Comparison of ENCODE assay signal across 11 cellular contexts in the genomic region with DNA sequence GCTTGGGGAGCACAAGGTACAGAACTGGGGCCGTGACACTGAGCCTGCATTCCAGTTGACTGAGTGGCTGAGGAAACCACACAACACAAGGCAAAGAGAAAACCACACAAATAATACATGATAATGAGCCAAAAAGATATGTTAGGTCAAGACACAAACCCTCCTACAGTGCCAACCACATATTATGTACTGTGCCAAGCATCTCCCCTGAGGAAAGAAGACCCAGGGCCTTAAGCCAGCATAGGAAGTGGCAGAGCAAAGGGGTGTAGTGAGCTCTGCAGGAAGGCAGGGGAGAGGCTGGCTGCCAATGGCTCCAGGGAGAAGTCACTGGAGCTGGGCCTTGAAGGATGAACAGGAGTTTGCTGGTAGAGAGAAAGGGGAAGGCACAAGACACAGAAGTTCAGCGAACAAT. TPM values are rescaled to one million over a fixed set of nuclear protein-coding genes. Genes with fewer than 3 reads are reported as not detected.
DNase-seq lines count a peak whose midpoint lies in the region; ATAC-seq and TF ChIP-seq lines count a peak whose summit lies in the region.
"Had no signal": no experiment of that assay in that cellular context is flagged by ENCODE, and none has a peak within 500 bp of the region (broad histone marks: within the 10 kb centered on the region; RNA-seq: fewer than 3 reads in every experiment).

No MANE protein-coding gene starts in this region.

- peaks cover 9% of the 10 kb centered on the region; the same call in 1 of the 2 replicates for H3K79me2 ChIP-seq in SK-N-SH (ENCODE audit: insufficient read depth)

- CTCF ChIA-PET in activated CD8-positive, alpha-beta memory T cell treated with anti-CD3 and anti-CD28 coated beads, Interleukin-2, amount 10 ng/mL, durations not matched to agents 7 days and 5 days (lab: Charles Lee): interaction anchor here (0.9 to 3.4 kb wide), 9 partner anchors 8 to 271 kb away, joined by 3 to 11 read pairs (median 3); no protein-coding TSS in a partner anchor
- CTCF ChIA-PET in SK-N-SH (lab: Yijun Ruan, JAX): no interaction called here

- no peak overlapping the region for H2AFZ ChIP-seq in SK-N-SH (ENCODE audit: low read depth)

- no peaks in the 10 kb centered on the region for H3K27me3 Mint-ChIP-seq in activated CD8-positive, alpha-beta memory T cell treated with anti-CD3 and anti-CD28 coated beads, Interleukin-2, amount 10 ng/mL, durations not matched to agents 7 days and 5 days
- H3K27me3 Mint-ChIP-seq in stimulated activated naive CD8-positive, alpha-beta T cell treated with anti-CD3 and anti-CD28 coated beads, Interleukin-15, amount 100 ng/mL, for 72 hours: no peaks in the 10 kb centered on the region
- H3K27me3 Mint-ChIP-seq: B cell had no signal

- peaks cover 5% of the 10 kb centered on the region for H3F3A ChIP-seq in SK-N-SH (replicated peaks; ENCODE audit: insufficient read depth)

- H3K36me3 Mint-ChIP-seq in activated CD8-positive, alpha-beta memory T cell treated with anti-CD3 and anti-CD28 coated beads, Interleukin-2, amount 10 ng/mL, durations not matched to agents 7 days and 5 days: no peaks in the 10 kb centered on the region

- no peaks in the 10 kb centered on the region for H3K9me2 ChIP-seq in SK-N-SH

- H4K20me1 ChIP-seq in SK-N-SH (ENCODE audit: insufficient read depth): peaks cover 3% of the 10 kb centered on the region; the same call in 1 of the 2 replicates

- no peaks in the 10 kb centered on the region for H3K27me3 ChIP-seq in SK-N-SH (ENCODE audit: insufficient read depth)
- H3K27me3 ChIP-seq in heart right ventricle: no peaks in the 10 kb centered on the region

- no peak overlapping the region for H3K4me3 ChIP-seq in SK-N-SH (ENCODE audit: low read depth in 2 of 2, low read length in 1 of 2)
- H3K4me3 ChIP-seq in heart right ventricle: no peak overlapping the region

- H3K4me1 ChIP-seq in SK-N-SH (ENCODE audit: control insufficient read depth in 1 of 2, insufficient read depth in 2 of 2, low read depth in 1 of 2, low read length in 1 of 2) (peaks cover 4 to 5% of the 10 kb centered on the region in 2 experiments; a peak in 1 of 4 replicates), heart right ventricle (peaks cover 7 to 69% (median 46%) of the 10 kb centered on the region in 9 donors)

- peak overlapping the region; percentile 87 for H3K27ac Mint-ChIP-seq in activated CD8-positive, alpha-beta memory T cell treated with anti-CD3 and anti-CD28 coated beads, Interleukin-2, amount 10 ng/mL, durations not matched to agents 7 days and 5 days
- H3K27ac Mint-ChIP-seq in stimulated activated naive CD8-positive, alpha-beta T cell treated with anti-CD3 and anti-CD28 coated beads, Interleukin-15, amount 100 ng/mL, for 72 hours: peak overlapping the region; percentile 22 to 76
- H3K27ac Mint-ChIP-seq: B cell had no signal

- H3K4me2 ChIP-seq in SK-N-SH: peak overlapping the region; percentile 31; the same call in 1 of the 2 replicates
- H3K4me2 ChIP-seq: KMS-11 had no signal

- no peaks in the 10 kb centered on the region for H3K9me3 Mint-ChIP-seq in activated CD8-positive, alpha-beta memory T cell treated with anti-CD3 and anti-CD28 coated beads, Interleukin-2, amount 10 ng/mL, durations not matched to agents 7 days and 5 days (ENCODE audit: low read depth)
- H3K9me3 Mint-ChIP-seq in stimulated activated naive CD8-positive, alpha-beta T cell treated with anti-CD3 and anti-CD28 coated beads, Interleukin-15, amount 100 ng/mL, for 72 hours: no peaks in the 10 kb centered on the region
- H3K9me3 Mint-ChIP-seq: activated T-cell treated with anti-CD3 and anti-CD28 coated beads, Interleukin-2, amount 50 U/mL, for 4 hours had no signal

- POLR2A ChIA-PET in SK-N-SH (lab: Yijun Ruan, JAX): no interaction called here

- peaks cover 26% of the 10 kb centered on the region for H3K4me1 Mint-ChIP-seq in activated CD8-positive, alpha-beta memory T cell treated with anti-CD3 and anti-CD28 coated beads, Interleukin-2, amount 10 ng/mL, durations not matched to agents 7 days and 5 days
- H3K4me1 Mint-ChIP-seq in stimulated activated naive CD8-positive, alpha-beta T cell treated with anti-CD3 and anti-CD28 coated beads, Interleukin-15, amount 100 ng/mL, for 72 hours: peaks cover 36% of the 10 kb centered on the region

- no peak overlapping the region for H3K9ac ChIP-seq in SK-N-SH
- H3K9ac ChIP-seq: KMS-11 had no signal

- peak overlapping the region; percentile 9 for H3K4me3 Mint-ChIP-seq in activated CD8-positive, alpha-beta memory T cell treated with anti-CD3 and anti-CD28 coated beads, Interleukin-2, amount 10 ng/mL, durations not matched to agents 7 days and 5 days
- no peak overlapping the region for H3K4me3 Mint-ChIP-seq in stimulated activated naive CD8-positive, alpha-beta T cell treated with anti-CD3 and anti-CD28 coated beads, Interleukin-15, amount 100 ng/mL, for 72 hours
- H3K4me3 Mint-ChIP-seq: activated T-cell treated with anti-CD3 and anti-CD28 coated beads, Interleukin-2, amount 50 U/mL, for 4 hours; B cell had no signal

- TF ChIP-seq RAD21 in SK-N-SH (IDR thresholded peaks at IDR 0.05; ENCODE audit: low read length): no peak

- ATAC-seq in activated CD8-positive, alpha-beta memory T cell treated with anti-CD3 and anti-CD28 coated beads, Interleukin-2, amount 10 ng/mL, durations not matched to agents 7 days and 5 days: peak; percentile 65
- peak; percentile 19 for ATAC-seq in stimulated activated naive CD8-positive, alpha-beta T cell treated with anti-CD3 and anti-CD28 coated beads, Interleukin-15, amount 100 ng/mL, for 72 hours
- ATAC-seq in heart right ventricle: no peak

- intact Hi-C loops in heart right ventricle (cut with DNase I): no loop called here

- 50% methylated on average over 2 of the region's 2 CpGs for WGBS in SK-N-SH (ENCODE audit: low lambda C conversion rate)
- 86 to 93% methylated on average over 2 of the region's 2 CpGs for WGBS in heart right ventricle, 2 donors

- TF ChIP-seq CTCF in SK-N-SH (IDR thresholded peaks at IDR 0.05): no peak
- no peak for TF ChIP-seq CTCF in heart right ventricle (IDR thresholded peaks at IDR 0.05)

- DNase-seq in activated CD8-positive, alpha-beta memory T cell treated with anti-CD3 and anti-CD28 coated beads, Interleukin-2, amount 10 ng/mL, durations not matched to agents 7 days and 5 days: no peak
- DNase-seq in activated CD8-positive, alpha-beta memory T cell treated with anti-CD3 and anti-CD28 coated beads, Interleukin-2, amount 50 U/mL, for 48 hours: no peak
- no peak for DNase-seq in SK-N-SH
- DNase-seq in epithelial cell of prostate (ENCODE audit: low read depth, low spot score): no peak
- DNase-seq in stimulated activated naive CD8-positive, alpha-beta T cell treated with anti-CD3 and anti-CD28 coated beads, Interleukin-15, amount 100 ng/mL, for 72 hours: no peak
- no peak for DNase-seq in activated effector memory CD4-positive, alpha-beta T cell treated with anti-CD3 and anti-CD28 coated beads, Interleukin-2, amount 50 U/mL, for 16 hours
- DNase-seq in heart right ventricle: no peak
- DNase-seq in DMS53 (lab: John Stamatoyannopoulos, UW): no peak
- DNase-seq: activated T-cell treated with anti-CD3 and anti-CD28 coated beads, Interleukin-2, amount 50 U/mL, for 4 hours had no signal

- H3K36me3 ChIP-seq in SK-N-SH (replicated peaks in 1 of 2; ENCODE audit: control insufficient read depth in 1 of 2, insufficient read depth in 2 of 2, low read length in 1 of 2) (peaks cover 0 to 1% of the 10 kb centered on the region in 2 experiments), heart right ventricle (peaks cover 0 to 21% (median 0%) of the 10 kb centered on the region in 9 donors)

- peak overlapping the region in 1 of 2 experiments; percentile 28; a peak in 1 of 4 replicates for H3K27ac ChIP-seq in SK-N-SH (ENCODE audit: low read depth in 2 of 2, low read length in 1 of 2)
- H3K27ac ChIP-seq in epithelial cell of prostate: peak overlapping the region; percentile 77
- H3K27ac ChIP-seq in heart right ventricle: peak overlapping the region in 5 of 10 donors; percentile 32 to 89 (median 64)
- H3K27ac ChIP-seq: KMS-11 had no signal

- TF ChIP-seq EP300 in SK-N-SH (IDR thresholded peaks at IDR 0.05; ENCODE audit: borderline replicate concordance in 1 of 2, low read depth in 1 of 2, low read length in 1 of 2): peak in 1 of 2 experiments; percentile 7; a peak in 1 of 4 replicates

- H3K9me3 ChIP-seq in SK-N-SH (no peaks in the 10 kb centered on the region), heart right ventricle (no peaks in the 10 kb centered on the region)

TF ChIP-seq in SK-N-SH, 30 proteins besides CTCF, POLR2A, EP300 and RAD21 (continues in another document):
- TF ChIP-seq IRF3 (IDR thresholded peaks at IDR 0.05; ENCODE audit: low read depth, low read length) (no peak), ELF1 (IDR thresholded peaks at IDR 0.05) (no peak), FOXJ3 (CRISPR knock-in tag; IDR thresholded peaks at IDR 0.05) (no peak), YY1 (IDR thresholded peaks at IDR 0.05; ENCODE audit: low read depth) (no peak), RCOR1 (IDR thresholded peaks at IDR 0.05; ENCODE audit: low read length) (no peak), TAF1 (IDR thresholded peaks at IDR 0.05; ENCODE audit: borderline replicate concordance, low read depth, low read length) (no peak)

RNA-seq across cellular contexts. Expression of gene CTNNBIP1, which starts 28.2 kb away (rescaled TPM):
- total RNA-seq in activated CD8-positive, alpha-beta memory T cell treated with anti-CD3 and anti-CD28 coated beads, Interleukin-2, amount 10 ng/mL, durations not matched to agents 7 days and 5 days: 10 to 100 TPM; 10.9 to 15.8 TPM
- polyA plus RNA-seq in SK-N-SH (2012; rRNA removed) (40.2 and 57.6 TPM in 2 replicates), heart right ventricle (10 to 100 TPM; 26.6 to 43.5 TPM)
- 29.3 and 41.4 TPM in 2 replicates for polyA plus RNA-seq in SK-N-SH (2012; cell fraction: cytosol; rRNA removed)
- 15.9 and 25.4 TPM in 2 replicates for polyA plus RNA-seq in SK-N-SH (2012; cell fraction: nucleus; rRNA removed)
- 10 to 100 TPM; 26.5 to 69.4 (median 37.3) TPM for total RNA-seq in heart right ventricle

RNA-seq across cellular contexts. Expression of gene CLSTN1, which starts 58.1 kb away (rescaled TPM):
- 10 to 100 TPM; 81.5 to 99.3 TPM for total RNA-seq in activated CD8-positive, alpha-beta memory T cell treated with anti-CD3 and anti-CD28 coated beads, Interleukin-2, amount 10 ng/mL, durations not matched to agents 7 days and 5 days
- polyA plus RNA-seq in SK-N-SH (2012; rRNA removed) (23.1 and 59.6 TPM in 2 replicates), heart right ventricle (10 to 100 TPM; 37.1 to 37.4 TPM)
- 41.2 and 50.0 TPM in 2 replicates for polyA plus RNA-seq in SK-N-SH (2012; cell fraction: cytosol; rRNA removed)
- 82.8 and 84.4 TPM in 2 replicates for polyA plus RNA-seq in SK-N-SH (2012; cell fraction: nucleus; rRNA removed)
- total RNA-seq in heart right ventricle: 10 to 100 TPM; 41.7 to 79.8 (median 64.2) TPM

Comparison
In these comparisons a context has a peak if more than half of its experiments do, and no peak if none do; other contexts are left out.
1. ATAC-seq: peak in activated CD8-positive, alpha-beta memory T cell treated with anti-CD3 and anti-CD28 coated beads, Interleukin-2, amount 10 ng/mL, durations not matched to agents 7 days and 5 days (single experiment) and stimulated activated naive CD8-positive, alpha-beta T cell treated with anti-CD3 and anti-CD28 coated beads, Interleukin-15, amount 100 ng/mL, for 72 hours (single experiment); none in heart right ventricle (0 of 8).